In the genomic region with DNA sequence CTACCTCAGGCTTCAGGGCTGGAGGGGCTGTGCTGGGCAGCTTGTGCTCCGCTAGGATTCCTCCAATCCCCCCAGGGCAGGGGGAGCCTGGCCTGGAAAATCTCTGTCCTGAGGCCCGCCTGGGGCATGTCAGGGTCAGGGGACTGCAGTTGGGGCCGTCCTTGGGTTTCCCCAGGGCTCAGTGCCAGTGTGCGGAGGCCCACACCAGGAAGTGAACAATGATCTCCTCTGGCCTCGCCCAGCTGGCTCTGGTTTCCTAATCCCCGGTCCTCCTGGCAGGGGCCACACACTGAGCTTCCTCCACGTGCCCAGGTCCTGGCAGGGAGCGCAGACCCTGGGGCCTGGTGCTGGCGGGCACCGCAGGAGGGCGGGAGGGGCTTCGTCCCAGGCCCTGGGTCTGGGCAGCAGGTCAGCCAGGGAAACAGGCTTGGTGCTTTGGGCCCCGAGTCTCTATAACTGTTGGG, we compare ENCODE assay signal across 1 cellular context.
TF ChIP-seq lines count a peak whose summit lies in the region.

No MANE protein-coding gene starts in this region.

TF ChIP-seq in HepG2, 621 proteins besides CTCF, POLR2A, EP300 and RAD21 (continued from another document and continues in another):
- TF ChIP-seq, protein P1, sequence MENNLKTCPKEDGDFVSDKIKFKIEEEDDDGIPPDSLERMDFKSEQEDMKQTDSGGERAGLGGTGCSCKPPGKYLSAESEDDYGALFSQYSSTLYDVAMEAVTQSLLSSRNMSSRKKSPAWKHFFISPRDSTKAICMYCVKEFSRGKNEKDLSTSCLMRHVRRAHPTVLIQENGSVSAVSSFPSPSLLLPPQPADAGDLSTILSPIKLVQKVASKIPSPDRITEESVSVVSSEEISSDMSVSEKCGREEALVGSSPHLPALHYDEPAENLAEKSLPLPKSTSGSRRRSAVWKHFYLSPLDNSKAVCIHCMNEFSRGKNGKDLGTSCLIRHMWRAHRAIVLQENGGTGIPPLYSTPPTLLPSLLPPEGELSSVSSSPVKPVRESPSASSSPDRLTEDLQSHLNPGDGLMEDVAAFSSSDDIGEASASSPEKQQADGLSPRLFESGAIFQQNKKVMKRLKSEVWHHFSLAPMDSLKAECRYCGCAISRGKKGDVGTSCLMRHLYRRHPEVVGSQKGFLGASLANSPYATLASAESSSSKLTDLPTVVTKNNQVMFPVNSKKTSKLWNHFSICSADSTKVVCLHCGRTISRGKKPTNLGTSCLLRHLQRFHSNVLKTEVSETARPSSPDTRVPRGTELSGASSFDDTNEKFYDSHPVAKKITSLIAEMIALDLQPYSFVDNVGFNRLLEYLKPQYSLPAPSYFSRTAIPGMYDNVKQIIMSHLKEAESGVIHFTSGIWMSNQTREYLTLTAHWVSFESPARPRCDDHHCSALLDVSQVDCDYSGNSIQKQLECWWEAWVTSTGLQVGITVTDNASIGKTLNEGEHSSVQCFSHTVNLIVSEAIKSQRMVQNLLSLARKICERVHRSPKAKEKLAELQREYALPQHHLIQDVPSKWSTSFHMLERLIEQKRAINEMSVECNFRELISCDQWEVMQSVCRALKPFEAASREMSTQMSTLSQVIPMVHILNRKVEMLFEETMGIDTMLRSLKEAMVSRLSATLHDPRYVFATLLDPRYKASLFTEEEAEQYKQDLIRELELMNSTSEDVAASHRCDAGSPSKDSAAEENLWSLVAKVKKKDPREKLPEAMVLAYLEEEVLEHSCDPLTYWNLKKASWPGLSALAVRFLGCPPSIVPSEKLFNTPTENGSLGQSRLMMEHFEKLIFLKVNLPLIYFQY (CRISPR knock-in tag; IDR thresholded peaks at IDR 0.05; ENCODE audit: borderline replicate concordance): no peak
- no peak for TF ChIP-seq MAZ (IDR thresholded peaks at IDR 0.05; ENCODE audit: borderline replicate concordance, low read depth, low read length)
- TF ChIP-seq MAZ (CRISPR knock-in tag; IDR thresholded peaks at IDR 0.05; ENCODE audit: low read depth): no peak
- TF ChIP-seq, protein P2, sequence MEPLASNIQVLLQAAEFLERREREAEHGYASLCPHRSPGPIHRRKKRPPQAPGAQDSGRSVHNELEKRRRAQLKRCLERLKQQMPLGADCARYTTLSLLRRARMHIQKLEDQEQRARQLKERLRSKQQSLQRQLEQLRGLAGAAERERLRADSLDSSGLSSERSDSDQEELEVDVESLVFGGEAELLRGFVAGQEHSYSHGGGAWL (CRISPR knock-in tag; IDR thresholded peaks at IDR 0.05): no peak
- TF ChIP-seq MTA3 (CRISPR knock-in tag; IDR thresholded peaks at IDR 0.05): no peak
- TF ChIP-seq, protein P3, sequence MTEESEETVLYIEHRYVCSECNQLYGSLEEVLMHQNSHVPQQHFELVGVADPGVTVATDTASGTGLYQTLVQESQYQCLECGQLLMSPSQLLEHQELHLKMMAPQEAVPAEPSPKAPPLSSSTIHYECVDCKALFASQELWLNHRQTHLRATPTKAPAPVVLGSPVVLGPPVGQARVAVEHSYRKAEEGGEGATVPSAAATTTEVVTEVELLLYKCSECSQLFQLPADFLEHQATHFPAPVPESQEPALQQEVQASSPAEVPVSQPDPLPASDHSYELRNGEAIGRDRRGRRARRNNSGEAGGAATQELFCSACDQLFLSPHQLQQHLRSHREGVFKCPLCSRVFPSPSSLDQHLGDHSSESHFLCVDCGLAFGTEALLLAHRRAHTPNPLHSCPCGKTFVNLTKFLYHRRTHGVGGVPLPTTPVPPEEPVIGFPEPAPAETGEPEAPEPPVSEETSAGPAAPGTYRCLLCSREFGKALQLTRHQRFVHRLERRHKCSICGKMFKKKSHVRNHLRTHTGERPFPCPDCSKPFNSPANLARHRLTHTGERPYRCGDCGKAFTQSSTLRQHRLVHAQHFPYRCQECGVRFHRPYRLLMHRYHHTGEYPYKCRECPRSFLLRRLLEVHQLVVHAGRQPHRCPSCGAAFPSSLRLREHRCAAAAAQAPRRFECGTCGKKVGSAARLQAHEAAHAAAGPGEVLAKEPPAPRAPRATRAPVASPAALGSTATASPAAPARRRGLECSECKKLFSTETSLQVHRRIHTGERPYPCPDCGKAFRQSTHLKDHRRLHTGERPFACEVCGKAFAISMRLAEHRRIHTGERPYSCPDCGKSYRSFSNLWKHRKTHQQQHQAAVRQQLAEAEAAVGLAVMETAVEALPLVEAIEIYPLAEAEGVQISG (CRISPR knock-in tag; IDR thresholded peaks at IDR 0.05): no peak
- TF ChIP-seq, protein P4, sequence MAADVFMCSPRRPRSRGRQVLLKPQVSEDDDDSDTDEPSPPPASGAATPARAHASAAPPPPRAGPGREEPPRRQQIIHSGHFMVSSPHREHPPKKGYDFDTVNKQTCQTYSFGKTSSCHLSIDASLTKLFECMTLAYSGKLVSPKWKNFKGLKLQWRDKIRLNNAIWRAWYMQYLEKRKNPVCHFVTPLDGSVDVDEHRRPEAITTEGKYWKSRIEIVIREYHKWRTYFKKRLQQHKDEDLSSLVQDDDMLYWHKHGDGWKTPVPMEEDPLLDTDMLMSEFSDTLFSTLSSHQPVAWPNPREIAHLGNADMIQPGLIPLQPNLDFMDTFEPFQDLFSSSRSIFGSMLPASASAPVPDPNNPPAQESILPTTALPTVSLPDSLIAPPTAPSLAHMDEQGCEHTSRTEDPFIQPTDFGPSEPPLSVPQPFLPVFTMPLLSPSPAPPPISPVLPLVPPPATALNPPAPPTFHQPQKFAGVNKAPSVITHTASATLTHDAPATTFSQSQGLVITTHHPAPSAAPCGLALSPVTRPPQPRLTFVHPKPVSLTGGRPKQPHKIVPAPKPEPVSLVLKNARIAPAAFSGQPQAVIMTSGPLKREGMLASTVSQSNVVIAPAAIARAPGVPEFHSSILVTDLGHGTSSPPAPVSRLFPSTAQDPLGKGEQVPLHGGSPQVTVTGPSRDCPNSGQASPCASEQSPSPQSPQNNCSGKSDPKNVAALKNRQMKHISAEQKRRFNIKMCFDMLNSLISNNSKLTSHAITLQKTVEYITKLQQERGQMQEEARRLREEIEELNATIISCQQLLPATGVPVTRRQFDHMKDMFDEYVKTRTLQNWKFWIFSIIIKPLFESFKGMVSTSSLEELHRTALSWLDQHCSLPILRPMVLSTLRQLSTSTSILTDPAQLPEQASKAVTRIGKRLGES (CRISPR knock-in tag; IDR thresholded peaks at IDR 0.05; ENCODE audit: borderline replicate concordance): no peak
- TF ChIP-seq ZNF598 (CRISPR knock-in tag; IDR thresholded peaks at IDR 0.05; ENCODE audit: borderline replicate concordance): no peak
- TF ChIP-seq, protein P5, sequence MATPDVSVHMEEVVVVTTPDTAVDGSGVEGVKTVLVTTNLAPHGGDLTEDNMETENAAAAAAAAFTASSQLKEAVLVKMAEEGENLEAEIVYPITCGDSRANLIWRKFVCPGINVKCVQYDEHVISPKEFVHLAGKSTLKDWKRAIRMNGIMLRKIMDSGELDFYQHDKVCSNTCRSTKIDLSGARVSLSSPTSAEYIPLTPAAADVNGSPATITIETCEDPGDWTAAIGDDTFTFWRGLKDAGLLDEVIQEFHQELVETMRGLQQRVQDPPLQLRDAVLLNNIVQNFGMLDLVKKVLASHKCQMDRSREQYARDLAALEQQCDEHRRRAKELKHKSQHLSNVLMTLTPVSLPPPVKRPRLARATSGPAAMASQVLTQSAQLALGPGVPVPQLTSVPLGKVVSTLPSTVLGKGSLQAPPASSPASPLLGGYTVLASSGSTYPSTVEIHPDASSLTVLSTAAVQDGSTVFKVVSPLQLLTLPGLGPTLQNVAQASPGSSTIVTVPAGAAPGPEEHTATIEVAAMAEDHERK (CRISPR knock-in tag; IDR thresholded peaks at IDR 0.05; ENCODE audit: low read depth): no peak
- no peak for TF ChIP-seq ZNF713 (CRISPR knock-in tag; IDR thresholded peaks at IDR 0.05)
- no peak for TF ChIP-seq MLLT10 (CRISPR knock-in tag; IDR thresholded peaks at IDR 0.05)
- peak; percentile 21; the same call in 1 of the 2 replicates for TF ChIP-seq HNF4A (CRISPR knock-in tag; IDR thresholded peaks at IDR 0.05)
- TF ChIP-seq ZNF7 (CRISPR knock-in tag; IDR thresholded peaks at IDR 0.05): no peak
- no peak for TF ChIP-seq ZMAT3 (CRISPR knock-in tag; conservative IDR thresholded peaks at IDR 0.05)
- TF ChIP-seq, protein P6, sequence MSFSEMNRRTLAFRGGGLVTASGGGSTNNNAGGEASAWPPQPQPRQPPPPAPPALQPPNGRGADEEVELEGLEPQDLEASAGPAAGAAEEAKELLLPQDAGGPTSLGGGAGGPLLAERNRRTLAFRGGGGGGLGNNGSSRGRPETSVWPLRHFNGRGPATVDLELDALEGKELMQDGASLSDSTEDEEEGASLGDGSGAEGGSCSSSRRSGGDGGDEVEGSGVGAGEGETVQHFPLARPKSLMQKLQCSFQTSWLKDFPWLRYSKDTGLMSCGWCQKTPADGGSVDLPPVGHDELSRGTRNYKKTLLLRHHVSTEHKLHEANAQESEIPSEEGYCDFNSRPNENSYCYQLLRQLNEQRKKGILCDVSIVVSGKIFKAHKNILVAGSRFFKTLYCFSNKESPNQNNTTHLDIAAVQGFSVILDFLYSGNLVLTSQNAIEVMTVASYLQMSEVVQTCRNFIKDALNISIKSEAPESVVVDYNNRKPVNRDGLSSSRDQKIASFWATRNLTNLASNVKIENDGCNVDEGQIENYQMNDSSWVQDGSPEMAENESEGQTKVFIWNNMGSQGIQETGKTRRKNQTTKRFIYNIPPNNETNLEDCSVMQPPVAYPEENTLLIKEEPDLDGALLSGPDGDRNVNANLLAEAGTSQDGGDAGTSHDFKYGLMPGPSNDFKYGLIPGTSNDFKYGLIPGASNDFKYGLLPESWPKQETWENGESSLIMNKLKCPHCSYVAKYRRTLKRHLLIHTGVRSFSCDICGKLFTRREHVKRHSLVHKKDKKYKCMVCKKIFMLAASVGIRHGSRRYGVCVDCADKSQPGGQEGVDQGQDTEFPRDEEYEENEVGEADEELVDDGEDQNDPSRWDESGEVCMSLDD (CRISPR knock-in tag; IDR thresholded peaks at IDR 0.05; ENCODE audit: borderline replicate concordance): no peak
- TF ChIP-seq SALL1 (CRISPR knock-in tag; IDR thresholded peaks at IDR 0.05): peak; percentile 43; the same call in 1 of the 2 replicates
- peak; percentile 27; the same call in 1 of the 2 replicates for TF ChIP-seq SOX5 (CRISPR knock-in tag; IDR thresholded peaks at IDR 0.05; ENCODE audit: borderline replicate concordance)
- TF ChIP-seq, protein P7, sequence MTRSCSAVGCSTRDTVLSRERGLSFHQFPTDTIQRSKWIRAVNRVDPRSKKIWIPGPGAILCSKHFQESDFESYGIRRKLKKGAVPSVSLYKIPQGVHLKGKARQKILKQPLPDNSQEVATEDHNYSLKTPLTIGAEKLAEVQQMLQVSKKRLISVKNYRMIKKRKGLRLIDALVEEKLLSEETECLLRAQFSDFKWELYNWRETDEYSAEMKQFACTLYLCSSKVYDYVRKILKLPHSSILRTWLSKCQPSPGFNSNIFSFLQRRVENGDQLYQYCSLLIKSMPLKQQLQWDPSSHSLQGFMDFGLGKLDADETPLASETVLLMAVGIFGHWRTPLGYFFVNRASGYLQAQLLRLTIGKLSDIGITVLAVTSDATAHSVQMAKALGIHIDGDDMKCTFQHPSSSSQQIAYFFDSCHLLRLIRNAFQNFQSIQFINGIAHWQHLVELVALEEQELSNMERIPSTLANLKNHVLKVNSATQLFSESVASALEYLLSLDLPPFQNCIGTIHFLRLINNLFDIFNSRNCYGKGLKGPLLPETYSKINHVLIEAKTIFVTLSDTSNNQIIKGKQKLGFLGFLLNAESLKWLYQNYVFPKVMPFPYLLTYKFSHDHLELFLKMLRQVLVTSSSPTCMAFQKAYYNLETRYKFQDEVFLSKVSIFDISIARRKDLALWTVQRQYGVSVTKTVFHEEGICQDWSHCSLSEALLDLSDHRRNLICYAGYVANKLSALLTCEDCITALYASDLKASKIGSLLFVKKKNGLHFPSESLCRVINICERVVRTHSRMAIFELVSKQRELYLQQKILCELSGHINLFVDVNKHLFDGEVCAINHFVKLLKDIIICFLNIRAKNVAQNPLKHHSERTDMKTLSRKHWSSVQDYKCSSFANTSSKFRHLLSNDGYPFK (CRISPR knock-in tag; IDR thresholded peaks at IDR 0.05; ENCODE audit: borderline replicate concordance): no peak
- no peak for TF ChIP-seq ZBTB21 (CRISPR knock-in tag; IDR thresholded peaks at IDR 0.05)
- no peak for TF ChIP-seq ZNF747 (CRISPR knock-in tag; IDR thresholded peaks at IDR 0.05; ENCODE audit: borderline replicate concordance)
- no peak for TF ChIP-seq PHF5A (CRISPR knock-in tag; IDR thresholded peaks at IDR 0.05; ENCODE audit: low read depth, unreplicated experiment)
- TF ChIP-seq GZF1 (CRISPR knock-in tag; IDR thresholded peaks at IDR 0.05): no peak
- no peak for TF ChIP-seq ZNF12 (CRISPR knock-in tag; IDR thresholded peaks at IDR 0.05)
- TF ChIP-seq ZNF234 (CRISPR knock-in tag; conservative IDR thresholded peaks at IDR 0.05): no peak
- no peak for TF ChIP-seq HNRNPH1 (optimal IDR thresholded peaks at IDR 0.05; ENCODE audit: low read depth, low read length)
- no peak for TF ChIP-seq ATF7-NPFF (CRISPR knock-in tag; IDR thresholded peaks at IDR 0.05; ENCODE audit: low read depth)
- TF ChIP-seq, protein P8, sequence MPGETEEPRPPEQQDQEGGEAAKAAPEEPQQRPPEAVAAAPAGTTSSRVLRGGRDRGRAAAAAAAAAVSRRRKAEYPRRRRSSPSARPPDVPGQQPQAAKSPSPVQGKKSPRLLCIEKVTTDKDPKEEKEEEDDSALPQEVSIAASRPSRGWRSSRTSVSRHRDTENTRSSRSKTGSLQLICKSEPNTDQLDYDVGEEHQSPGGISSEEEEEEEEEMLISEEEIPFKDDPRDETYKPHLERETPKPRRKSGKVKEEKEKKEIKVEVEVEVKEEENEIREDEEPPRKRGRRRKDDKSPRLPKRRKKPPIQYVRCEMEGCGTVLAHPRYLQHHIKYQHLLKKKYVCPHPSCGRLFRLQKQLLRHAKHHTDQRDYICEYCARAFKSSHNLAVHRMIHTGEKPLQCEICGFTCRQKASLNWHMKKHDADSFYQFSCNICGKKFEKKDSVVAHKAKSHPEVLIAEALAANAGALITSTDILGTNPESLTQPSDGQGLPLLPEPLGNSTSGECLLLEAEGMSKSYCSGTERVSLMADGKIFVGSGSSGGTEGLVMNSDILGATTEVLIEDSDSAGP (CRISPR knock-in tag; IDR thresholded peaks at IDR 0.05; ENCODE audit: borderline replicate concordance): no peak
- TF ChIP-seq ETV5 (CRISPR knock-in tag; IDR thresholded peaks at IDR 0.05; ENCODE audit: borderline replicate concordance): peak; percentile 37; the same call in 1 of the 2 replicates
- no peak for TF ChIP-seq RBFOX2 (IDR thresholded peaks at IDR 0.05; ENCODE audit: low read depth, low read length)
- TF ChIP-seq PCBP2 (optimal IDR thresholded peaks at IDR 0.05; ENCODE audit: low read depth, low read length, poor library complexity, severe bottlenecking): no peak
- TF ChIP-seq SIX4 (CRISPR knock-in tag; IDR thresholded peaks at IDR 0.05): no peak
- TF ChIP-seq GABPB1 (CRISPR knock-in tag; IDR thresholded peaks at IDR 0.05): peak; percentile 58; the same call in 1 of the 2 replicates
